In the genomic region with DNA sequence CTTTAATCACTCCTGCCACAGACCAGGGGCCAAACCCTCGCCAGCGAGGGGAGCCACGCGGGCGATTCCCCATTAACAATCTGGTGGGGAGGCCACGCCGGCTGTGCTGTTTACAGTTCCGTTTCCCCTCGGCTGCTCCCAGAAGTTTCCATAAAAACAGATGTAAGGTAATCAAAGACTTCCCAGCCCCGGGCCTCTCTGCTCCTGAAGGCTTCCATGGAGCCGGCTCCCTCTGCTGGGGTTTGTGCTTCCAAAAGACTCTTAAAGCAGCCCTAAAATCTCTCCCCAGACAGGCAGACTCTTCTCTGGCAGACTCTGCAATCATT, we compare ENCODE assay signal across 1 cellular context.
TF ChIP-seq lines count a peak whose summit lies in the region.

No MANE protein-coding gene starts in this region.

TF ChIP-seq in HEK293, 187 proteins besides CTCF, POLR2A, EP300 and RAD21 (continued from another document):
- TF ChIP-seq ZNF148 (tag by site-specific recombination; IDR thresholded peaks at IDR 0.05; ENCODE audit: borderline replicate concordance) (no peak), GLI2 (tag by site-specific recombination; IDR thresholded peaks at IDR 0.05; ENCODE audit: borderline replicate concordance, low read depth) (no peak), HOXD13 (CRISPR knock-in tag; IDR thresholded peaks at IDR 0.05; ENCODE audit: borderline replicate concordance) (no peak), ZSCAN30 (tag by site-specific recombination; IDR thresholded peaks at IDR 0.05) (no peak), ZNF292 (tag by site-specific recombination; IDR thresholded peaks at IDR 0.05; ENCODE audit: borderline replicate concordance, low read depth) (no peak)
